ENCODE assay signal across 15 cellular contexts in genomic region chr13:78650725-78651083, GRCh38. TPM values are rescaled to one million over a fixed set of nuclear protein-coding genes. Genes with fewer than 3 reads are reported as not detected.
"Had no signal": no experiment of that assay in that cellular context is flagged by ENCODE, and none has a peak within 500 bp of the region (broad histone marks: within the 10 kb centered on the region; RNA-seq: fewer than 3 reads in every experiment).

No MANE protein-coding gene starts in this region.

- ATAC-seq: gastroesophageal sphincter had no signal

- H3K9me3 ChIP-seq: ascending aorta, colonic mucosa, gastroesophageal sphincter, heart right ventricle, right atrium auricular region, stomach, testis had no signal

- H3K27me3 ChIP-seq: ascending aorta, colonic mucosa, gastroesophageal sphincter, heart right ventricle, right atrium auricular region, stomach, testis had no signal

- H3K36me3 ChIP-seq: ascending aorta, colonic mucosa, gastroesophageal sphincter, heart right ventricle, right atrium auricular region had no signal

- H3K4me1 ChIP-seq: ascending aorta had no signal

- H3K4me3 ChIP-seq: ascending aorta, colonic mucosa, gastroesophageal sphincter, heart right ventricle, right atrium auricular region, stomach, testis had no signal

- H3K27ac ChIP-seq: ascending aorta, colonic mucosa, gastroesophageal sphincter, heart right ventricle, right atrium auricular region, stomach, testis had no signal

- DNase-seq: activated CD4-positive, alpha-beta T cell treated with anti-CD3 and anti-CD28 coated beads, Interleukin-2, amount 50 U/mL, for 1 hour; activated naive CD4-positive, alpha-beta T cell; activated naive CD8-positive, alpha-beta T cell treated with anti-CD3 and anti-CD28 coated beads, Interleukin-2, amount 10 ng/mL, durations not matched to agents 7 days and 5 days; colonic mucosa; heart right ventricle; left ventricle myocardium superior; naive B cell; stimulated activated CD4-positive, alpha-beta T cell treated with anti-CD3 and anti-CD28 coated beads, Interleukin-12 subunit alpha, Interleukin-12 subunit beta, amount 100 ng/mL, for 4 hours; stimulated activated CD4-positive, alpha-beta T cell treated with anti-CD3 and anti-CD28 coated beads, Interleukin-1b, Interleukin-23, amount 100 ng/mL, for 48 hours; stomach; testis had no signal

RNA-seq across cellular contexts. Expression of gene POU4F1, which starts 47.4 kb away (rescaled TPM):
- total RNA-seq: ascending aorta, colonic mucosa, left ventricle myocardium superior, omental fat pad, right atrium auricular region, stomach had no signal
